In the genomic region with DNA sequence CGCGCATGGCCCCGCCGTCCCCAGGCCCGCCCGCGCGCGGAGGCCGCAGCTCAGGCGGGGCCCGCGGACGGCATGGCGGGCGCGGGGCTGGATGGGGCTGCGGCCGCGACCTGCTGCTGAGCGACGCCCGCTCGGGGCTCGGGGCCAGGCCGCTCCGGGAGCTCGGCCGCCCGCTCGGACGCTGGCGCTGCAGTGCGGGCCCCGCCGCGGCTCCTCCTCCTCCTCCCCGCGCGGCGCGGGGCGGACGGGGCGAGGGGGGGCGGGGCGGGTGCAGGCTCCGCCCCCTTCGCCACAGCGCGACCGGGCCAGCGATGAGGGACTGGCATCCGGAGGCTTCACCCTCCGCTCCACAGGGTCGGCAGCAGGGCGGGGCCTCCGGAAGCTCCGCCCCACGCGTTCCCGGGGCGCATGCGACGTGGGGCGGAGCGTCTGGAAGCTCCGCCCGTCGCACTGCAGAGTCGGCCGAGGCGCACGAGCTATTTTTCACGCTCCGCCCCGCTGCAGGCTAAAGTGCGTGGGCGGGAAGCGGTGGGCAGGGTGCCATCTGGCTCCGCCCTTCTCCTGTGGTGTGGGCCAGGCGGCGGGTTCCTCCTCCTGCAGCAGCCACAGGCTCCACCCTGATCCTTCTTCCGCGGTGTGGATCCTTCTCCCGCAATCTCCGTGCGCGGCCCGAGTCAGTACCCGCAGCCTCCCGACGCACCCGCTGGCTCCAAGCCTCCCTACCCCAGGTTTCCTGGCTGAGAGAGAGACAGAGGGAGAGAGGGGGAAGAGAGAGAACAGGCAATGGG, we compare ENCODE assay signal across 8 cellular contexts. TPM values are rescaled to one million over a fixed set of nuclear protein-coding genes. Genes with fewer than 3 reads are reported as not detected.
DNase-seq lines count a peak whose midpoint lies in the region; ATAC-seq and TF ChIP-seq lines count a peak whose summit lies in the region.
"Not testable (repeated sequence)": the region's sequence is repeated elsewhere in the genome, so short reads cannot be mapped to it uniquely, and the experiment has no call there.

A gene (minus strand): TSS at position 196 of the 788 bp plus-strand sequence. CDS start 209 bp downstream, outside the sequence.

- peaks cover 15% of the 10 kb centered on the region for H3K36me3 Mint-ChIP-seq in Calu3 (ENCODE audit: insufficient read depth, unreplicated experiment)
- not testable (repeated sequence) for H3K36me3 Mint-ChIP-seq in WTC11; stimulated activated effector memory CD8-positive, alpha-beta T cell treated with anti-CD3 and anti-CD28 coated beads, Interleukin-12 subunit alpha, Interleukin-12 subunit beta, amount 100 ng/mL, for 72 hours

- TF ChIP-seq CTCF in Calu3 (IDR thresholded peaks at IDR 0.05; ENCODE audit: unreplicated experiment); WTC11 (IDR thresholded peaks at IDR 0.05); astrocyte of the cerebellum (IDR thresholded peaks at IDR 0.05; ENCODE audit: low read depth, low read length, missing control alignments); neutrophil (IDR thresholded peaks at IDR 0.05): not testable (repeated sequence)

- CTCF ChIA-PET in Calu3 (lab: Charles Lee): interaction anchor here (0.5 to 0.8 kb wide), 4 partner anchors 116 to 796 kb away, joined by 3 to 11 read pairs (median 4); a partner anchor contains a TSS
- CTCF ChIA-PET in WTC11 (lab: Charles Lee): interaction anchor here (0.6 to 1.2 kb wide), 6 partner anchors 12 to 132 kb away, joined by 3 to 5 read pairs (median 4); a partner anchor contains a TSS

- peak within 1 kb of the TSS; percentile 63 for H3K27ac ChIP-seq in neutrophil

- BruUV-seq in Calu3 (replicated peaks; lab: Mats Ljungman, UMichigan): not testable (repeated sequence)

- not testable (repeated sequence) for H3K9me3 Mint-ChIP-seq in Calu3 (ENCODE audit: low read depth, unreplicated experiment); WTC11; stimulated activated effector memory CD8-positive, alpha-beta T cell treated with anti-CD3 and anti-CD28 coated beads, Interleukin-12 subunit alpha, Interleukin-12 subunit beta, amount 100 ng/mL, for 72 hours

- not testable (repeated sequence) for H3K9me3 ChIP-seq in neutrophil

- H3K27me3 ChIP-seq in neutrophil: not testable (repeated sequence)

- intact Hi-C loops in Calu3 (cut with micrococcal nuclease; ENCODE audit: unreplicated experiment); Right ventricle myocardium superior (cut with DNase I): not testable (repeated sequence)

- DNase-seq in Calu3 (peak; percentile 100), NCI-H526 treated with DMSO at 0.1 percent for 48 hours (lab: John Stamatoyannopoulos, UW) (peak; percentile 64), WTC11 (ENCODE audit: low spot score) (peak; percentile 97), astrocyte of the cerebellum (ENCODE audit: low read depth) (peak; percentile 78), Right ventricle myocardium superior (peak; percentile 99)
- DNase-seq in stimulated activated effector memory CD8-positive, alpha-beta T cell treated with anti-CD3 and anti-CD28 coated beads, Interleukin-12 subunit alpha, Interleukin-12 subunit beta, amount 100 ng/mL, for 72 hours (ENCODE audit: low spot score in 2 of 2): peak; percentile 99 to 100

- POLR2A ChIA-PET in WTC11 (lab: Charles Lee): interaction anchor here (0.6 kb wide), 1 partner anchor 19 kb away, joined by 4 read pairs; a partner anchor contains a TSS

- H3K4me3 Mint-ChIP-seq in Calu3 (ENCODE audit: low read depth, unreplicated experiment): peak within 1 kb of the TSS; percentile 95
- H3K4me3 Mint-ChIP-seq in WTC11: peak within 1 kb of the TSS; percentile 90
- peak within 1 kb of the TSS; percentile 91 for H3K4me3 Mint-ChIP-seq in stimulated activated effector memory CD8-positive, alpha-beta T cell treated with anti-CD3 and anti-CD28 coated beads, Interleukin-12 subunit alpha, Interleukin-12 subunit beta, amount 100 ng/mL, for 72 hours

- H3K27ac Mint-ChIP-seq in Calu3 (ENCODE audit: unreplicated experiment) (peak within 1 kb of the TSS; percentile 87), WTC11 (peak within 1 kb of the TSS; percentile 89)
- H3K27ac Mint-ChIP-seq in stimulated activated effector memory CD8-positive, alpha-beta T cell treated with anti-CD3 and anti-CD28 coated beads, Interleukin-12 subunit alpha, Interleukin-12 subunit beta, amount 100 ng/mL, for 72 hours: peak within 1 kb of the TSS; percentile 95

- ATAC-seq in HG03565 (IDR thresholded peaks at IDR 0.05; ENCODE audit: unreplicated experiment) (peak; percentile 48), WTC11 (peak; percentile 60), Right ventricle myocardium superior (ENCODE audit: poor library complexity) (peak; percentile 92)
- peak; percentile 80 for ATAC-seq in stimulated activated effector memory CD8-positive, alpha-beta T cell treated with anti-CD3 and anti-CD28 coated beads, Interleukin-12 subunit alpha, Interleukin-12 subunit beta, amount 100 ng/mL, for 72 hours

- peaks cover 5 to 11% of the 10 kb centered on the region in 2 experiments for H3K4me1 ChIP-seq in neutrophil (ENCODE audit: control insufficient read depth in 1 of 2, insufficient read depth in 1 of 2, low read depth in 1 of 2, low read length in 1 of 2)

- in situ Hi-C loops in astrocyte of the cerebellum (cut with HindIII; ENCODE audit: low sequenced_read_pairs): not testable (repeated sequence)

- not testable (repeated sequence) for H3K27me3 Mint-ChIP-seq in Calu3 (ENCODE audit: unreplicated experiment)
- peaks cover 40% of the 10 kb centered on the region for H3K27me3 Mint-ChIP-seq in WTC11 (ENCODE audit: low read depth)

- H3K4me3 ChIP-seq in astrocyte of the cerebellum (ENCODE audit: low read depth, low read length) (peak within 1 kb of the TSS; percentile 50), neutrophil (ENCODE audit: low read depth in 1 of 2, low read length in 1 of 2) (peak within 1 kb of the TSS; percentile 52 to 57)

- not testable (repeated sequence) for H3K36me3 ChIP-seq in neutrophil

- H3K4me1 Mint-ChIP-seq in Calu3 (ENCODE audit: low read depth, unreplicated experiment); WTC11: not testable (repeated sequence)
- peaks cover 14% of the 10 kb centered on the region for H3K4me1 Mint-ChIP-seq in stimulated activated effector memory CD8-positive, alpha-beta T cell treated with anti-CD3 and anti-CD28 coated beads, Interleukin-12 subunit alpha, Interleukin-12 subunit beta, amount 100 ng/mL, for 72 hours

TF ChIP-seq in WTC11, 78 proteins besides CTCF, POLR2A, EP300 and RAD21:
- TF ChIP-seq, protein P1, sequence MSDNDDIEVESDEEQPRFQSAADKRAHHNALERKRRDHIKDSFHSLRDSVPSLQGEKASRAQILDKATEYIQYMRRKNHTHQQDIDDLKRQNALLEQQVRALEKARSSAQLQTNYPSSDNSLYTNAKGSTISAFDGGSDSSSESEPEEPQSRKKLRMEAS (CRISPR knock-in tag; IDR thresholded peaks at IDR 0.05): 0 out of 2 replicates have a peak, but pooled peaks have one; percentile 21
- TF ChIP-seq SP1 (CRISPR knock-in tag; conservative IDR thresholded peaks at IDR 0.05): peak; percentile 46; the same call in 1 of the 2 replicates

RNA-seq across cellular contexts. Expression of the gene that starts here (rescaled TPM):
- total RNA-seq in Calu3 (2022) (82.0 and 86.0 TPM in 2 replicates), WTC11 (2021) (96.8 to 102 TPM (median 98.9 TPM) in 3 replicates), Right ventricle myocardium superior (82.8 TPM)

Comparison
In these comparisons a context has a peak if more than half of its experiments do, and no peak if none do; other contexts are left out.
1. Peak in every context shown above with its lines: DNase-seq, ATAC-seq, H3K4me3 ChIP-seq and H3K27ac ChIP-seq.